ENCODE assay signal across 19 cellular contexts in the genomic region with DNA sequence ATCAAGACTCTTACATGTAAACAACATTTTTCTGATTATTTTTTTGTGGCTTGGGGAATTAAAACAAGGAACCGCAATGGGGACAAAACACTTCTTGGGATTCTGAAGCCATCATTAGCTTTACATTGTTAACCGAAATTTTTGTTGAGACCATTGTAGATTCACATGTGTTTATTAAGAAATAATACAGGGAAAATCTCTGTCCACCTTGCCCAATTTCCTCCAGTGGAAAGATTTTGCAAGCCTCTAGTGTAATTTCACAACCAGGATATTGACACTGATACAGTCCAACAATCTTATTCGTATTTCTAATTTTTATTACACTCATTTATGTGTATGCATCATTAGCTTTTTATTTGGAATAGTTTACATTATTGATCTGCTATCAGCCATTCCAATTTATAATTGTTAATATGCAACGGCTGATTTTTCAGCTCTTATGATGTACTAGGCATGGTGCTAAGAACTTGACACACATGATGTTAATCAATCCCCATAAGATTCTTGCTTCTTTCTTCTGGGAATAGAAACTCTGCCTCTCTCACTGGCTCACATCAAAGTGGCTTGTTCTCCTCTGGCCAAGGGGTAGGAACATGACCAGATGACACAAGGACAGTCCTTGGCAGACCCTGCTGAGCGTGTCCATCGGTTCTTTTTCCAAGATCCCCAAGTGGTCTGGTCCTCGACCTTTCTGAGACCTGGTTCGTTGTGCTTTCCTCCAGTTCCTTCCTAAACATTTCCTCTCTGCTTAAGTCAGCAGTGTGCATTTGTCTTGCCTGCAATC.
"Had no signal": no experiment of that assay in that cellular context is flagged by ENCODE, and none has a peak within 500 bp of the region (broad histone marks: within the 10 kb centered on the region; RNA-seq: fewer than 3 reads in every experiment).

No MANE protein-coding gene starts in this region.

- H3K4me3 Mint-ChIP-seq: activated CD8-positive, alpha-beta memory T cell treated with anti-CD3 and anti-CD28 coated beads, Interleukin-2, amount 10 ng/mL, durations not matched to agents 7 days and 5 days; activated naive CD4-positive, alpha-beta T cell treated with anti-CD3 and anti-CD28 coated beads, Interleukin-2, amount 10 ng/mL, durations not matched to agents 7 days and 5 days; activated T-cell treated with anti-CD3 and anti-CD28 coated beads, Interleukin-2, amount 50 U/mL, for 24 hours; immature natural killer cell; stimulated activated naive CD8-positive, alpha-beta T cell treated with anti-CD3 and anti-CD28 coated beads, Interleukin-15, amount 100 ng/mL, for 72 hours had no signal

- H3K9me3 ChIP-seq: lower lobe of right lung, pancreas, sigmoid colon, thoracic aorta had no signal

- H3K9me3 Mint-ChIP-seq: immature natural killer cell had no signal

- H2AFZ ChIP-seq: neural progenitor cell had no signal

- H3K27me3 ChIP-seq: neural progenitor cell, pancreas, sigmoid colon had no signal

- H3K4me3 ChIP-seq: coronary artery, lower lobe of right lung, neural progenitor cell, pancreas, sigmoid colon, thoracic aorta had no signal

- H3K4me1 Mint-ChIP-seq: activated CD8-positive, alpha-beta memory T cell treated with anti-CD3 and anti-CD28 coated beads, Interleukin-2, amount 10 ng/mL, durations not matched to agents 7 days and 5 days; activated naive CD4-positive, alpha-beta T cell treated with anti-CD3 and anti-CD28 coated beads, Interleukin-2, amount 10 ng/mL, durations not matched to agents 7 days and 5 days; immature natural killer cell; neural progenitor cell; stimulated activated naive CD8-positive, alpha-beta T cell treated with anti-CD3 and anti-CD28 coated beads, Interleukin-15, amount 100 ng/mL, for 72 hours had no signal

- H3K27me3 Mint-ChIP-seq: activated CD8-positive, alpha-beta memory T cell treated with anti-CD3 and anti-CD28 coated beads, Interleukin-2, amount 10 ng/mL, durations not matched to agents 7 days and 5 days; activated naive CD4-positive, alpha-beta T cell treated with anti-CD3 and anti-CD28 coated beads, Interleukin-2, amount 10 ng/mL, durations not matched to agents 7 days and 5 days; activated T-cell treated with anti-CD3 and anti-CD28 coated beads, Interleukin-2, amount 50 U/mL, for 24 hours had no signal

- H3K4me2 ChIP-seq: neural progenitor cell had no signal

- H3K27ac ChIP-seq: lower lobe of right lung, neural progenitor cell, pancreas, sigmoid colon, thoracic aorta had no signal

- H3K36me3 ChIP-seq: lower lobe of right lung, neural progenitor cell, pancreas, sigmoid colon, thoracic aorta had no signal

- DNase-seq: activated CD4-positive, alpha-beta T cell treated with anti-CD3 and anti-CD28 coated beads, Interleukin-2, amount 50 U/mL, for 48 hours; activated CD8-positive, alpha-beta memory T cell treated with anti-CD3 and anti-CD28 coated beads, Interleukin-2, amount 10 ng/mL, durations not matched to agents 7 days and 5 days; activated naive CD4-positive, alpha-beta T cell treated with anti-CD3 and anti-CD28 coated beads, Interleukin-2, amount 10 ng/mL, durations not matched to agents 7 days and 5 days; activated T-cell treated with anti-CD3 and anti-CD28 coated beads, Interleukin-2, amount 50 U/mL, for 24 hours; central memory CD4-positive, alpha-beta T cell; effector CD8-positive, alpha-beta T cell; immature natural killer cell; lower lobe of right lung; naive B cell; pancreas; sigmoid colon; stimulated activated CD4-positive, alpha-beta T cell treated with anti-CD3 and anti-CD28 coated beads, Interleukin-1b, Interleukin-23, amount 100 ng/mL, for 48 hours; stimulated activated naive CD8-positive, alpha-beta T cell treated with anti-CD3 and anti-CD28 coated beads, Interleukin-15, amount 100 ng/mL, for 72 hours; T-helper 1 cell; T1000 had no signal

- ATAC-seq: activated CD8-positive, alpha-beta memory T cell treated with anti-CD3 and anti-CD28 coated beads, Interleukin-2, amount 10 ng/mL, durations not matched to agents 7 days and 5 days; lower lobe of right lung; pancreas; SK-N-SH treated with all-trans-retinoic acid at 6 μM for 48 hours; stimulated activated naive CD8-positive, alpha-beta T cell treated with anti-CD3 and anti-CD28 coated beads, Interleukin-15, amount 100 ng/mL, for 72 hours had no signal

- H3K27ac Mint-ChIP-seq: activated CD8-positive, alpha-beta memory T cell treated with anti-CD3 and anti-CD28 coated beads, Interleukin-2, amount 10 ng/mL, durations not matched to agents 7 days and 5 days; activated naive CD4-positive, alpha-beta T cell treated with anti-CD3 and anti-CD28 coated beads, Interleukin-2, amount 10 ng/mL, durations not matched to agents 7 days and 5 days; activated T-cell treated with anti-CD3 and anti-CD28 coated beads, Interleukin-2, amount 50 U/mL, for 24 hours; immature natural killer cell; naive B cell; neural progenitor cell; stimulated activated naive CD8-positive, alpha-beta T cell treated with anti-CD3 and anti-CD28 coated beads, Interleukin-15, amount 100 ng/mL, for 72 hours had no signal

- H3K9ac ChIP-seq: neural progenitor cell had no signal

- H3K4me1 ChIP-seq: lower lobe of right lung, neural progenitor cell, pancreas had no signal

- H3K36me3 Mint-ChIP-seq: activated CD8-positive, alpha-beta memory T cell treated with anti-CD3 and anti-CD28 coated beads, Interleukin-2, amount 10 ng/mL, durations not matched to agents 7 days and 5 days; activated naive CD4-positive, alpha-beta T cell treated with anti-CD3 and anti-CD28 coated beads, Interleukin-2, amount 10 ng/mL, durations not matched to agents 7 days and 5 days; immature natural killer cell; neural progenitor cell had no signal
